13 cellular contexts compared by ENCODE assay signal in genomic region chrX:77917294-77917933, GRCh38. TPM values are rescaled to one million over a fixed set of nuclear protein-coding genes. Genes with fewer than 3 reads are reported as not detected.
DNase-seq lines count a peak whose midpoint lies in the region; ATAC-seq and TF ChIP-seq lines count a peak whose summit lies in the region.
"Had no signal": no experiment of that assay in that cellular context is flagged by ENCODE, and none has a peak within 500 bp of the region (broad histone marks: within the 10 kb centered on the region; RNA-seq: fewer than 3 reads in every experiment).

No MANE protein-coding gene starts in this region.

- no peak overlapping the region for H2AFZ ChIP-seq in OCI-LY7 (ENCODE audit: low read length)

- H3K27ac ChIP-seq in OCI-LY7 (ENCODE audit: low read depth, low read length, poor library complexity, severe bottlenecking) (no peak overlapping the region), left ventricle myocardium inferior (replicated peaks) (no peak overlapping the region)
- H3K27ac ChIP-seq: 22Rv1, esophagus muscularis mucosa had no signal

- DNase-seq in NCI-H2029 (lab: John Stamatoyannopoulos, UW) (peak; percentile 5), NCI-H2029 treated with DMSO at 0.1 percent for 48 hours (lab: John Stamatoyannopoulos, UW) (no peak), OCI-LY7 (ENCODE audit: low spot score) (no peak), left ventricle myocardium inferior (no peak), DMS 273 (lab: John Stamatoyannopoulos, UW; ENCODE audit: unreplicated experiment) (no peak), SK-N-DZ (ENCODE audit: low spot score) (no peak)
- DNase-seq: GOT3, NCI-H526 treated with DMSO at 0.1 percent for 48 hours had no signal

- H3K4me3 ChIP-seq in OCI-LY7 (ENCODE audit: low read depth, low read length, poor library complexity, severe bottlenecking) (no peak overlapping the region), mucosa of stomach (ENCODE audit: low read length) (no peak overlapping the region), left ventricle myocardium inferior (no peak overlapping the region)
- H3K4me3 ChIP-seq: esophagus muscularis mucosa had no signal

- POLR2A ChIA-PET in OCI-LY7 (lab: Charles Lee) = interaction anchor here (1.0 to 2.1 kb wide), 2 partner anchors 18 to 112 kb away, joined by 7 to 8 read pairs; partner anchors contain the start of gene COX7B

- peak overlapping the region; percentile 22 for H3K9ac ChIP-seq in mucosa of stomach (ENCODE audit: low read length)

- peaks cover 15% of the 10 kb centered on the region; the same call in 1 of the 2 replicates for H3K79me2 ChIP-seq in OCI-LY7 (ENCODE audit: insufficient read depth, low read depth, low read length)

- H3K9me2 ChIP-seq in OCI-LY7 (ENCODE audit: insufficient read depth, low read length) = no peaks in the 10 kb centered on the region

- H3K4me2 ChIP-seq in OCI-LY7 (ENCODE audit: low read length) = peak overlapping the region; percentile 44

- H3K36me3 ChIP-seq in OCI-LY7 (ENCODE audit: insufficient read depth, low read length) (no peaks in the 10 kb centered on the region), mucosa of stomach (ENCODE audit: control insufficient read depth, insufficient read depth, low read length) (no peaks in the 10 kb centered on the region), left ventricle myocardium inferior (no peaks in the 10 kb centered on the region)
- H3K36me3 ChIP-seq: esophagus muscularis mucosa had no signal

- TF ChIP-seq CTCF in OCI-LY7 (conservative IDR thresholded peaks at IDR 0.05; ENCODE audit: low read length) = no peak
- no peak for TF ChIP-seq CTCF in left ventricle myocardium inferior (IDR thresholded peaks at IDR 0.05; ENCODE audit: borderline replicate concordance)

- intact Hi-C loops in OCI-LY7 (cut with micrococcal nuclease; ENCODE audit: unreplicated experiment) = no loop called here
- intact Hi-C loops in left ventricle myocardium inferior (cut with micrococcal nuclease) = no loop called here

- peaks cover 10% of the 10 kb centered on the region for H3K4me1 ChIP-seq in OCI-LY7 (ENCODE audit: insufficient read depth, low read length, poor library complexity, severe bottlenecking)
- peaks cover 3% of the 10 kb centered on the region for H3K4me1 ChIP-seq in mucosa of stomach (ENCODE audit: control insufficient read depth, insufficient read depth, low read length)
- peaks cover 18% of the 10 kb centered on the region for H3K4me1 ChIP-seq in left ventricle myocardium inferior

- no TSS peak for BruUV-seq in OCI-LY7 (replicated peaks; lab: Mats Ljungman, UMichigan)

- H3K9me3 ChIP-seq in OCI-LY7 (ENCODE audit: low read length) (no peaks in the 10 kb centered on the region), mucosa of stomach (ENCODE audit: control insufficient read depth, low read length) (no peaks in the 10 kb centered on the region), left ventricle myocardium inferior (replicated peaks) (no peaks in the 10 kb centered on the region)
- H3K9me3 ChIP-seq: esophagus muscularis mucosa had no signal

- no peaks in the 10 kb centered on the region for H3K27me3 ChIP-seq in mucosa of stomach (ENCODE audit: control insufficient read depth, insufficient read depth, low read length)
- H3K27me3 ChIP-seq in left ventricle myocardium inferior (ENCODE audit: low read depth) = no peaks in the 10 kb centered on the region

- CTCF ChIA-PET in OCI-LY7 (lab: Charles Lee; ENCODE audit: unreplicated experiment) = no interaction called here

- H4K20me1 ChIP-seq in OCI-LY7 (ENCODE audit: insufficient read depth, low read length) = no peaks in the 10 kb centered on the region

- ATAC-seq in GM21717 (IDR thresholded peaks at IDR 0.05; ENCODE audit: unreplicated experiment) = peak; percentile 70

RNA-seq across cellular contexts. Expression of gene ATP7A, which starts 6.9 kb away (rescaled TPM):
- 3.6 and 4.7 TPM in 2 replicates for total RNA-seq in OCI-LY7 (2014; rRNA removed; shearing (Covaris generic))
- total RNA-seq in OCI-LY7 (2022) (7.2 and 7.9 TPM in 2 replicates), left ventricle myocardium inferior (4.5 TPM)
- 15.6 and 21.2 TPM in 2 replicates for polyA plus RNA-seq in SK-N-DZ (2014; cell fraction: cytosol; rRNA removed)
- 7.6 and 8.4 TPM in 2 replicates for polyA plus RNA-seq in SK-N-DZ (2014; cell fraction: nucleus; rRNA removed)

RNA-seq across cellular contexts. Expression of gene COX7B, which starts 18.1 kb away (rescaled TPM):
- 189 and 199 TPM in 2 replicates for total RNA-seq in OCI-LY7 (2014; rRNA removed; shearing (Covaris generic))
- total RNA-seq in OCI-LY7 (2022) = 256 and 268 TPM in 2 replicates
- 1,696 TPM for total RNA-seq in left ventricle myocardium inferior
- 897 and 1,028 TPM in 2 replicates for polyA plus RNA-seq in SK-N-DZ (2014; cell fraction: cytosol; rRNA removed)
- 645 and 913 TPM in 2 replicates for polyA plus RNA-seq in SK-N-DZ (2014; cell fraction: nucleus; rRNA removed)

RNA-seq across cellular contexts. Expression of gene MAGT1, which starts 22.2 kb away (rescaled TPM):
- total RNA-seq in OCI-LY7 (2014; rRNA removed; shearing (Covaris generic)) = 25.3 and 49.2 TPM in 2 replicates
- total RNA-seq in OCI-LY7 (2022) (30.2 and 38.7 TPM in 2 replicates), left ventricle myocardium inferior (54.3 TPM)
- polyA plus RNA-seq in SK-N-DZ (2014; cell fraction: cytosol; rRNA removed) = 18.4 and 19.4 TPM in 2 replicates
- 3.3 and 5.8 TPM in 2 replicates for polyA plus RNA-seq in SK-N-DZ (2014; cell fraction: nucleus; rRNA removed)

RNA-seq across cellular contexts. Expression of gene PGAM4, which starts 52.0 kb away (rescaled TPM):
- 0.31 TPM in 1 of 2 replicates, not detected in the other for total RNA-seq in OCI-LY7 (2014; rRNA removed; shearing (Covaris generic))
- total RNA-seq in OCI-LY7 (2022) (0.53 TPM in 1 of 2 replicates, not detected in the other), left ventricle myocardium inferior (not detected)
- not detected in 2 replicates for polyA plus RNA-seq in SK-N-DZ (2014; cell fraction: cytosol; rRNA removed)
- polyA plus RNA-seq in SK-N-DZ (2014; cell fraction: nucleus; rRNA removed) = not detected in 2 replicates
- total RNA-seq: esophagus muscularis mucosa had no signal
- polyA plus RNA-seq: IgD-negative memory B cell had no signal
